ENCODE assay signal across 22 cellular contexts in the genomic region with DNA sequence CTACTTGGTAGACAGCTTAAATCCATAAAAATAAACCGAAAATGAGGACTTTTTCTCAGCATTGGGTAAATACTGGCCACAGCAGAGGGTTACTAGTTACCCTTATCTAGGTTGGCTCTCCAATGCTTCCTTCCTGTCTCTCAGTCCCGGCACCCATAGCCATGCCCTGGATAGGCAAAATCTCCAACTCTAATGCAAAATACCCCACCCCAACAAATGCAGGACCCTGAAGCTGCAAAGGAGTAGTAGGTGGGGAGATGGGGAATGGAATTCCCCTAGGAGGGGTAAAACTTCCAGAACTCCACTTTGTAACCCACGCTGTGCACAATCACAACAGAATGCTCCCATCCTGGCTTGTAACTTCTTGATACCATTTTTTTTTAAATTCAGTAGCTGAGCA. TPM values are rescaled to one million over a fixed set of nuclear protein-coding genes. Genes with fewer than 3 reads are reported as not detected.
DNase-seq lines count a peak whose midpoint lies in the region; ATAC-seq and TF ChIP-seq lines count a peak whose summit lies in the region.
"Had no signal": no experiment of that assay in that cellular context is flagged by ENCODE, and none has a peak within 500 bp of the region (broad histone marks: within the 10 kb centered on the region; RNA-seq: fewer than 3 reads in every experiment).

No MANE protein-coding gene starts in this region.

- peaks cover 95% of the 10 kb centered on the region for H3K27me3 Mint-ChIP-seq in neural crest cell (ENCODE audit: low read depth)
- peaks cover 62 to 88% (median 66%) of the 10 kb centered on the region in 5 donors for H3K27me3 Mint-ChIP-seq in naive thymus-derived CD8-positive, alpha-beta T cell

- no peaks in the 10 kb centered on the region for H3K36me3 ChIP-seq in stomach
- H3K36me3 ChIP-seq: sigmoid colon, suprapubic skin had no signal

- TF ChIP-seq CTCF in GM13977 (IDR thresholded peaks at IDR 0.05; ENCODE audit: extremely low read depth, insufficient read depth, missing control alignments) (no peak), dorsolateral prefrontal cortex (IDR thresholded peaks at IDR 0.05 in 54 of 56, conservative IDR thresholded peaks at IDR 0.05 in 2 of 56; ENCODE audit: low read depth in 1 of 56, partially characterized antibody in 56 of 56) (no peak), neural crest cell (conservative IDR thresholded peaks at IDR 0.05) (no peak), stomach (IDR thresholded peaks at IDR 0.05) (no peak)

- H3K9me3 ChIP-seq in stomach, result peaks cover 0 to 12% (median 3%) of the 10 kb centered on the region in 4 donors
- H3K9me3 ChIP-seq: suprapubic skin had no signal

- DNase-seq in GM13977 (ENCODE audit: low spot score) (peak; percentile 24), NCI-H69 (lab: John Stamatoyannopoulos, UW) (peak; percentile 37), dorsolateral prefrontal cortex (no peak), neural crest cell (ENCODE audit: low read depth, low spot score) (no peak), stomach (no peak), DMS79 (lab: John Stamatoyannopoulos, UW) (no peak)
- no peak for DNase-seq in naive thymus-derived CD8-positive, alpha-beta T cell
- DNase-seq: activated effector memory CD4-positive, alpha-beta T cell treated with Interleukin-2 at 50 U/mL for 16 hours; activated naive CD8-positive, alpha-beta T cell treated with anti-CD3 and anti-CD28 coated beads, Interleukin-2, amount 50 U/mL, for 24 hours; mammary epithelial cell; naive B cell; NCI-H526 treated with DMSO at 0.1 percent for 48 hours; sigmoid colon; SW 1271 had no signal

- WGBS in stomach, 5 donors, result 9 to 11% (median 10%) methylated on average over 3 of the region's 3 CpGs

- intact Hi-C loops in dorsolateral prefrontal cortex (cut with DNase I) (no loop called here), stomach (cut with DNase I; ENCODE audit: low total_unique reads) (no loop called here)

- TF ChIP-seq EP300 in stomach (IDR thresholded peaks at IDR 0.05), result no peak

- POLR2A ChIA-PET in naive thymus-derived CD8-positive, alpha-beta T cell (lab: Charles Lee), result no interaction called here

- H3K27ac ChIP-seq in dorsolateral prefrontal cortex, result peak overlapping the region in 28 of 59 donors; percentile 2 to 93 (median 62)
- no peak overlapping the region for H3K27ac ChIP-seq in stomach
- H3K27ac ChIP-seq: hepatocyte, sigmoid colon, suprapubic skin had no signal

- peaks cover 34% of the 10 kb centered on the region for H3K36me3 Mint-ChIP-seq in neural crest cell (ENCODE audit: low read depth)
- peaks cover 5 to 28% (median 12%) of the 10 kb centered on the region in 3 donors for H3K36me3 Mint-ChIP-seq in naive thymus-derived CD8-positive, alpha-beta T cell

- H3K4me3 ChIP-seq in dorsolateral prefrontal cortex, result peak overlapping the region in 55 of 59 donors; percentile 7 to 77 (median 58)
- H3K4me3 ChIP-seq in stomach, result no peak overlapping the region
- H3K4me3 ChIP-seq: hepatocyte, sigmoid colon, suprapubic skin had no signal

- in situ Hi-C loops in GM13977 (cut with MboI; ENCODE audit: low pct_unique_long_range_greater_than_20kb, low sequenced_read_pairs, unreplicated experiment), result loop anchor here (25.0 kb wide), 1 partner anchor 629 kb away; the partner anchor contains the start of gene WT1

- ATAC-seq in naive thymus-derived CD8-positive, alpha-beta T cell, result no peak
- ATAC-seq in HG03457 (IDR thresholded peaks at IDR 0.05; ENCODE audit: unreplicated experiment), result no peak
- ATAC-seq: activated naive CD8-positive, alpha-beta T cell treated with anti-CD3 and anti-CD28 coated beads, Interleukin-2, amount 50 U/mL, for 24 hours had no signal

- no peak for TF ChIP-seq POLR2A in stomach (IDR thresholded peaks at IDR 0.05)

- H3K27ac Mint-ChIP-seq in neural crest cell (ENCODE audit: unreplicated experiment), result no peak overlapping the region
- no peak overlapping the region for H3K27ac Mint-ChIP-seq in naive thymus-derived CD8-positive, alpha-beta T cell
- H3K27ac Mint-ChIP-seq: activated naive CD8-positive, alpha-beta T cell treated with anti-CD3 and anti-CD28 coated beads, Interleukin-2, amount 50 U/mL, for 24 hours; dendritic cell treated with granulocyte-macrophage colony-stimulating factor and Interleukin-4, amounts not matched to agents 40 ng/mL and 50 ng/mL, for 4 days had no signal

- H3K4me1 Mint-ChIP-seq in neural crest cell, result peaks cover 55% of the 10 kb centered on the region
- peaks cover 37 to 65% (median 55%) of the 10 kb centered on the region in 4 donors for H3K4me1 Mint-ChIP-seq in naive thymus-derived CD8-positive, alpha-beta T cell

- H3K9me3 Mint-ChIP-seq in neural crest cell, result no peaks in the 10 kb centered on the region
- H3K9me3 Mint-ChIP-seq in naive thymus-derived CD8-positive, alpha-beta T cell, result peaks cover 0 to 27% (median 14%) of the 10 kb centered on the region in 9 donors
- H3K9me3 Mint-ChIP-seq: activated naive CD8-positive, alpha-beta T cell treated with anti-CD3 and anti-CD28 coated beads, Interleukin-2, amount 50 U/mL, for 24 hours had no signal

- peaks cover 51 to 73% (median 61%) of the 10 kb centered on the region in 4 donors for H3K4me1 ChIP-seq in stomach

- H3K4me3 Mint-ChIP-seq in neural crest cell, result peak overlapping the region; percentile 84
- peak overlapping the region in 5 of 10 donors; percentile 2 to 89 (median 26) for H3K4me3 Mint-ChIP-seq in naive thymus-derived CD8-positive, alpha-beta T cell
- H3K4me3 Mint-ChIP-seq: dendritic cell treated with granulocyte-macrophage colony-stimulating factor and Interleukin-4, amounts not matched to agents 40 ng/mL and 50 ng/mL, for 4 days had no signal

- peaks cover 8 to 98% (median 93%) of the 10 kb centered on the region in 45 donors for H3K27me3 ChIP-seq in dorsolateral prefrontal cortex
- peaks cover 72 to 100% (median 100%) of the 10 kb centered on the region in 3 donors for H3K27me3 ChIP-seq in stomach

RNA-seq across cellular contexts. Expression of gene PAX6, which starts 2.9 kb away (rescaled TPM):
- total RNA-seq in dorsolateral prefrontal cortex (100 to 1,000 TPM in 1 of 120 experiments, 10 to 100 TPM in 119; 12.4 to 107 (median 33.7) TPM), neural crest cell (83.7 and 86.7 TPM in 2 replicates), stomach (10 to 100 TPM in 1 of 5 donors, 1 to 10 TPM in 1, under 1 TPM in 2, not detected in 1; 0.45 to 57.9 (median 4.8) TPM)
- polyA plus RNA-seq in stomach, result 1 to 10 TPM in 2 of 3 donors, under 1 TPM in 1; 0.03 to 5.3 (median 1.2) TPM
- not detected for total RNA-seq in naive thymus-derived CD8-positive, alpha-beta T cell
- polyA plus RNA-seq in naive thymus-derived CD8-positive, alpha-beta T cell, result under 1 TPM in 1 of 3 donors, not detected in 2; 0.05 TPM
- total RNA-seq: fibroblast of villous mesenchyme, HT-29, sigmoid colon had no signal
- polyA plus RNA-seq: AG04450, CD14-positive monocyte, mammary epithelial cell had no signal

Comparison
In these comparisons a context has a peak if more than half of its experiments do, and no peak if none do; other contexts are left out.
1. DNase-seq: peak in GM13977 (single experiment) and NCI-H69 (single experiment); none in dorsolateral prefrontal cortex (0 of 10), neural crest cell (single experiment), stomach (single experiment), DMS79 (single experiment) and naive thymus-derived CD8-positive, alpha-beta T cell (0 of 10).
2. H3K4me3 ChIP-seq: peak in dorsolateral prefrontal cortex (55 of 59); none in stomach (0 of 4).